35 cellular contexts compared by ENCODE assay signal in the genomic region with DNA sequence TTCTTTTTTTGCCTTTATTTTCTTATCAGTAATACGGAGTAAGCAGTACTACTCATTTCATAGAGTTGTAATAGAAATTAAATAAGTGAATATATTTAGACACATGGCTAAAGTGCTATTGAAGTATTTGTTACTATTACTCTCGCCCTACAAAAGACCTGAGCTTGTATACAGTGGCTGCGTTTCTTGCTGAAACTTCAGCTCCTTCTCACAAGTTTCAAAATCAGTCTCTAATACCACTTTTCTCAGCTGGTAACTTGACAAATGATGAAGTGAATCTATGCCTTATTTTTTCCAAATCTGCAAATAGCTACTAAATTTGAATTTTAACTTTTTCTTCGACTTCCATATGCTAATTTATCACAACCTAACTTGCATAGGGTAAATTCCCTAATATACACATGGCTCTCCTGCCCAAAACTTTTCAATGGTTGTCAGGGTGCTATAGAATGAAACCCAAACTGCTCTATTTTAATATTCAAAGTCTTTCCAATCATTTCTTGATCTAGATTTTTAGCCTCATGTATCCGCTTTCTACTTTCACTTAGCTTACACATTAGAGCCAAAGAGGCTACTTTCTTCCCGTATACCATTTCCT.
"Had no signal": no experiment of that assay in that cellular context is flagged by ENCODE, and none has a peak within 500 bp of the region (broad histone marks: within the 10 kb centered on the region; RNA-seq: fewer than 3 reads in every experiment).

No MANE protein-coding gene starts in this region.

- ATAC-seq: activated CD8-positive, alpha-beta memory T cell treated with anti-CD3 and anti-CD28 coated beads, Interleukin-2, amount 10 ng/mL, durations not matched to agents 7 days and 5 days; activated T-helper 17 cell treated with anti-CD3 and anti-CD28 coated beads, Interleukin-2, amount 50 U/mL, for 72 hours had no signal

- H3K4me1 Mint-ChIP-seq: activated CD4-positive, alpha-beta memory T cell treated with anti-CD3 and anti-CD28 coated beads, Interleukin-2, amount 10 ng/mL, durations not matched to agents 7 days and 5 days; activated CD8-positive, alpha-beta memory T cell treated with anti-CD3 and anti-CD28 coated beads, Interleukin-2, amount 10 ng/mL, durations not matched to agents 7 days and 5 days; activated naive CD8-positive, alpha-beta T cell treated with anti-CD3 and anti-CD28 coated beads, Interleukin-2, amount 10 ng/mL, durations not matched to agents 7 days and 5 days; activated T-helper 17 cell treated with anti-CD3 and anti-CD28 coated beads, Interleukin-2, amount 50 U/mL, for 72 hours; central memory CD8-positive, alpha-beta T cell had no signal

- H3K27ac ChIP-seq: ascending aorta, cardiac muscle cell, colonic mucosa, SJCRH30, SK-N-MC, WERI-Rb-1 had no signal

- H3K4me1 ChIP-seq: ascending aorta, colonic mucosa, SJCRH30 had no signal

- H3K36me3 Mint-ChIP-seq: activated CD8-positive, alpha-beta memory T cell treated with anti-CD3 and anti-CD28 coated beads, Interleukin-2, amount 10 ng/mL, durations not matched to agents 7 days and 5 days; activated naive CD8-positive, alpha-beta T cell treated with anti-CD3 and anti-CD28 coated beads, Interleukin-2, amount 10 ng/mL, durations not matched to agents 7 days and 5 days had no signal

- H3K27ac Mint-ChIP-seq: activated CD4-positive, alpha-beta memory T cell treated with anti-CD3 and anti-CD28 coated beads, Interleukin-2, amount 10 ng/mL, durations not matched to agents 7 days and 5 days; activated CD8-positive, alpha-beta memory T cell treated with anti-CD3 and anti-CD28 coated beads, Interleukin-2, amount 10 ng/mL, durations not matched to agents 7 days and 5 days; activated naive CD8-positive, alpha-beta T cell treated with anti-CD3 and anti-CD28 coated beads, Interleukin-2, amount 10 ng/mL, durations not matched to agents 7 days and 5 days; activated T-helper 17 cell treated with anti-CD3 and anti-CD28 coated beads, Interleukin-2, amount 50 U/mL, for 72 hours had no signal

- H3K36me3 ChIP-seq: ascending aorta, cardiac muscle cell, colonic mucosa, MG63, SJCRH30, WERI-Rb-1 had no signal

- H3K4me3 ChIP-seq: ascending aorta, cardiac muscle cell, colonic mucosa, MG63, SJCRH30, SK-N-MC had no signal

- H3K27me3 ChIP-seq: ascending aorta, cardiac muscle cell, colonic mucosa, MG63, SJCRH30 had no signal

- DNase-seq: activated CD4-positive, alpha-beta memory T cell treated with anti-CD3 and anti-CD28 coated beads, Interleukin-2, amount 10 ng/mL, durations not matched to agents 7 days and 5 days; activated CD4-positive, alpha-beta T cell treated with anti-CD3 and anti-CD28 coated beads for 1 hour; activated CD4-positive, alpha-beta T cell treated with anti-CD3 and anti-CD28 coated beads for 48 hours; activated CD4-positive, CD25-positive, alpha-beta regulatory T cell; activated CD8-positive, alpha-beta memory T cell treated with anti-CD3 and anti-CD28 coated beads for 24 hours; activated CD8-positive, alpha-beta memory T cell treated with anti-CD3 and anti-CD28 coated beads, Interleukin-2, amount 10 ng/mL, durations not matched to agents 7 days and 5 days; activated CD8-positive, alpha-beta memory T cell treated with anti-CD3 and anti-CD28 coated beads, Interleukin-2, amount 50 U/mL, for 48 hours; activated effector memory CD4-positive, alpha-beta T cell treated with anti-CD3 and anti-CD28 coated beads, Interleukin-2, amount 50 U/mL, for 16 hours; activated naive CD4-positive, alpha-beta T cell; activated naive CD4-positive, alpha-beta T cell treated with anti-CD3 and anti-CD28 coated beads, Interleukin-2, amount 50 U/mL, for 16 hours; activated naive CD8-positive, alpha-beta T cell treated with anti-CD3 and anti-CD28 coated beads, Interleukin-2, amount 10 ng/mL, durations not matched to agents 7 days and 5 days; activated T-cell treated with anti-CD3 and anti-CD28 coated beads, Interleukin-2, amount 50 U/mL, for 48 hours; amygdala; colonic mucosa; MG63; NCI-H1048; NCI-H1105 treated with DMSO at 0.1 percent for 48 hours; NCI-H1436 treated with DMSO at 0.1 percent for 48 hours; NCI-H187; NCI-H2029 treated with DMSO at 0.1 percent for 48 hours; NCI-H2107; NCI-H2171; NCI-H510A; NCI-H526; NCI-H748 treated with DMSO at 0.1 percent for 48 hours; OCI-M1; Right ventricle myocardium superior; SJCRH30; T1000; WERI-Rb-1 had no signal

- H3K4me3 Mint-ChIP-seq: activated CD4-positive, alpha-beta memory T cell treated with anti-CD3 and anti-CD28 coated beads, Interleukin-2, amount 10 ng/mL, durations not matched to agents 7 days and 5 days; activated CD8-positive, alpha-beta memory T cell treated with anti-CD3 and anti-CD28 coated beads, Interleukin-2, amount 10 ng/mL, durations not matched to agents 7 days and 5 days; activated naive CD8-positive, alpha-beta T cell treated with anti-CD3 and anti-CD28 coated beads, Interleukin-2, amount 10 ng/mL, durations not matched to agents 7 days and 5 days; activated T-helper 17 cell treated with anti-CD3 and anti-CD28 coated beads, Interleukin-2, amount 50 U/mL, for 72 hours; central memory CD8-positive, alpha-beta T cell had no signal

- H3K9me3 ChIP-seq: ascending aorta, colonic mucosa, MG63, SJCRH30 had no signal

- H3K9me3 Mint-ChIP-seq: activated naive CD8-positive, alpha-beta T cell treated with anti-CD3 and anti-CD28 coated beads, Interleukin-2, amount 10 ng/mL, durations not matched to agents 7 days and 5 days; central memory CD8-positive, alpha-beta T cell had no signal
